Comparison of ENCODE assay signal across 1 cellular context in genomic region chr3:195154793-195155535, GRCh38.
TF ChIP-seq lines count a peak whose summit lies in the region.

No MANE protein-coding gene starts in this region.

TF ChIP-seq in HepG2, 621 proteins besides CTCF, POLR2A, EP300 and RAD21 (continued from another document and continues in another):
- TF ChIP-seq PRDM10 (CRISPR knock-in tag; IDR thresholded peaks at IDR 0.05; ENCODE audit: low read depth) (peak; percentile 68; the same call in 1 of the 2 replicates), ZNF550 (CRISPR knock-in tag; IDR thresholded peaks at IDR 0.05; ENCODE audit: borderline replicate concordance) (no peak), ZNF567 (CRISPR knock-in tag; IDR thresholded peaks at IDR 0.05; ENCODE audit: borderline replicate concordance) (no peak), LCORL (IDR thresholded peaks at IDR 0.05) (peak; percentile 19; the same call in 1 of the 2 replicates), LCORL (CRISPR knock-in tag; IDR thresholded peaks at IDR 0.05) (peak; percentile 93), HIC2 (CRISPR knock-in tag; IDR thresholded peaks at IDR 0.05; ENCODE audit: low read depth) (peak; percentile 23; the same call in 1 of the 2 replicates), ZNF501 (CRISPR knock-in tag; IDR thresholded peaks at IDR 0.05) (no peak; the same call in 1 of the 2 replicates), RXRB (CRISPR knock-in tag; IDR thresholded peaks at IDR 0.05; ENCODE audit: borderline replicate concordance) (peak; percentile 86), MBNL3 (CRISPR knock-in tag; conservative IDR thresholded peaks at IDR 0.05) (no peak), ZNF747 (CRISPR knock-in tag; IDR thresholded peaks at IDR 0.05; ENCODE audit: borderline replicate concordance) (peak; percentile 71; the same call in 1 of the 2 replicates), ZNF549 (CRISPR knock-in tag; IDR thresholded peaks at IDR 0.05) (no peak), YEATS2 (CRISPR knock-in tag; IDR thresholded peaks at IDR 0.05; ENCODE audit: borderline replicate concordance) (no peak), GABPA (IDR thresholded peaks at IDR 0.05; ENCODE audit: low read depth, low read length) (no peak), GABPA (CRISPR knock-in tag; IDR thresholded peaks at IDR 0.05; ENCODE audit: low read depth) (peak; percentile 49; the same call in 1 of the 2 replicates), PREB (CRISPR knock-in tag; IDR thresholded peaks at IDR 0.05) (no peak), CSRNP1 (CRISPR knock-in tag; IDR thresholded peaks at IDR 0.05) (peak; percentile 88), KDM5A (IDR thresholded peaks at IDR 0.05; ENCODE audit: borderline replicate concordance, low read length) (no peak), TFAP4 (IDR thresholded peaks at IDR 0.05; ENCODE audit: borderline replicate concordance, low read depth) (peak; percentile 13; the same call in 1 of the 2 replicates), ZNF850 (CRISPR knock-in tag; conservative IDR thresholded peaks at IDR 0.05) (no peak), ZNF430 (CRISPR knock-in tag; IDR thresholded peaks at IDR 0.05) (0 out of 2 replicates have a peak, but pooled peaks have one; percentile 56), MED13 (CRISPR knock-in tag; IDR thresholded peaks at IDR 0.05) (peak; percentile 90; the same call in 1 of the 2 replicates), ZFYVE20 (CRISPR knock-in tag; IDR thresholded peaks at IDR 0.05; ENCODE audit: borderline replicate concordance, low read depth) (no peak), ZBED4 (CRISPR knock-in tag; IDR thresholded peaks at IDR 0.05; ENCODE audit: borderline replicate concordance) (peak; percentile 78; the same call in 1 of the 2 replicates), TCF12 (IDR thresholded peaks at IDR 0.05) (no peak), TCF12 (CRISPR knock-in tag; IDR thresholded peaks at IDR 0.05) (no peak), ZNF260 (CRISPR knock-in tag; IDR thresholded peaks at IDR 0.05; ENCODE audit: borderline replicate concordance, low read depth) (no peak), STAT5B (CRISPR knock-in tag; IDR thresholded peaks at IDR 0.05) (no peak), MAFF (IDR thresholded peaks at IDR 0.05; ENCODE audit: low read depth, low read length) (no peak), ZNF30 (CRISPR knock-in tag; IDR thresholded peaks at IDR 0.05) (no peak), HOXD1 (CRISPR knock-in tag; IDR thresholded peaks at IDR 0.05) (peak; percentile 93), PRPF4 (IDR thresholded peaks at IDR 0.05; ENCODE audit: low read depth, low read length, poor library complexity, severe bottlenecking) (no peak), ZNF766 (CRISPR knock-in tag; IDR thresholded peaks at IDR 0.05; ENCODE audit: borderline replicate concordance) (no peak; the same call in 1 of the 2 replicates), ZNF350 (CRISPR knock-in tag; IDR thresholded peaks at IDR 0.05; ENCODE audit: borderline replicate concordance, low read depth) (peak; percentile 51; the same call in 1 of the 2 replicates), HNRNPLL (IDR thresholded peaks at IDR 0.05; ENCODE audit: low read depth, low read length, poor library complexity, severe bottlenecking) (peak; percentile 20), ZNF770 (CRISPR knock-in tag; IDR thresholded peaks at IDR 0.05) (peak; percentile 59), CAMTA2 (CRISPR knock-in tag; IDR thresholded peaks at IDR 0.05; ENCODE audit: borderline replicate concordance) (no peak), RORA (CRISPR knock-in tag; IDR thresholded peaks at IDR 0.05) (no peak), ZNF891 (CRISPR knock-in tag; IDR thresholded peaks at IDR 0.05) (no peak), ZNF17 (CRISPR knock-in tag; IDR thresholded peaks at IDR 0.05) (no peak), GRHL1 (CRISPR knock-in tag; conservative IDR thresholded peaks at IDR 0.05) (no peak), NR2C2 (CRISPR knock-in tag; IDR thresholded peaks at IDR 0.05; ENCODE audit: borderline replicate concordance) (peak; percentile 78), ZNF331 (CRISPR knock-in tag; IDR thresholded peaks at IDR 0.05) (peak; percentile 83), ZSCAN29 (CRISPR knock-in tag; conservative IDR thresholded peaks at IDR 0.05) (0 out of 2 replicates have a peak, but pooled peaks have one; percentile 39), ZBTB38 (CRISPR knock-in tag; IDR thresholded peaks at IDR 0.05) (peak; percentile 97), E2F5 (CRISPR knock-in tag; conservative IDR thresholded peaks at IDR 0.05) (no peak)
